In the genomic region with DNA sequence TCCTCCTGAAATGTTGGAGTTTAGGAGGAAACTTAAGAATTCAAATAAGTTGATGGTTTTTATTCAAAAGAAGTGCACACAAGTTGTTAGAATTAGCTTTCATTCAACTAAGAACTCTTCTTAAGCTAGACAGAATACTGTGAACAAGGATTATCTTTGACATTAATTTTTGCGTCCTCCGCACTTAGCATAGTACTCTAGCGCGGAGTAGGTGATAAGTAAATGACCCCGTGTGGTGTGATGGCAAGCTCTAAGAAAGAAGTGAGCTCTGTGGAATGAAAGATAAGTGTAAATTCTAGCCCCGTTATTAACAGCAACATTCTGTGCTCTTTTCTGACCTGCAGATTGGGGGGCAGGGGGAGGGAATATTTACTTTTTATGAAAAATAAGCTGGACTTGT, we compare ENCODE assay signal across 9 cellular contexts. TPM values are rescaled to one million over a fixed set of nuclear protein-coding genes. Genes with fewer than 3 reads are reported as not detected.
DNase-seq lines count a peak whose midpoint lies in the region; ATAC-seq and TF ChIP-seq lines count a peak whose summit lies in the region.
"Had no signal": no experiment of that assay in that cellular context is flagged by ENCODE, and none has a peak within 500 bp of the region (broad histone marks: within the 10 kb centered on the region; RNA-seq: fewer than 3 reads in every experiment).

No MANE protein-coding gene starts in this region.

- peak overlapping the region; percentile 68 for H3K27ac ChIP-seq in OCI-LY3 (ENCODE audit: low read length)

- no peaks in the 10 kb centered on the region for H3K27me3 Mint-ChIP-seq in activated naive CD8-positive, alpha-beta T cell treated with anti-CD3 and anti-CD28 coated beads, Interleukin-2, amount 50 U/mL, for 24 hours

- peaks cover 45% of the 10 kb centered on the region for H3K4me1 Mint-ChIP-seq in activated naive CD8-positive, alpha-beta T cell treated with anti-CD3 and anti-CD28 coated beads, Interleukin-2, amount 50 U/mL, for 24 hours

- no peaks in the 10 kb centered on the region; the same call in 1 of the 2 replicates for H4K20me1 ChIP-seq in OCI-LY3 (ENCODE audit: insufficient read depth, low read length)

- peak overlapping the region; percentile 78 for H3K4me2 ChIP-seq in OCI-LY3 (ENCODE audit: low read length)

- no peak overlapping the region for H3K27ac Mint-ChIP-seq in activated naive CD8-positive, alpha-beta T cell treated with anti-CD3 and anti-CD28 coated beads, Interleukin-2, amount 50 U/mL, for 24 hours

- ATAC-seq in HG02623 (IDR thresholded peaks at IDR 0.05; ENCODE audit: unreplicated experiment) (no peak), HG02642 (IDR thresholded peaks at IDR 0.05; ENCODE audit: poor library complexity, unreplicated experiment) (no peak)
- ATAC-seq in activated naive CD8-positive, alpha-beta T cell treated with anti-CD3 and anti-CD28 coated beads, Interleukin-2, amount 50 U/mL, for 24 hours: no peak

- TF ChIP-seq CTCF in GM12865 (IDR thresholded peaks at IDR 0.05; ENCODE audit: insufficient read depth, low read depth, low read length, missing control alignments) (no peak), OCI-LY3 (IDR thresholded peaks at IDR 0.05; ENCODE audit: low read depth, low read length) (no peak), fibroblast of villous mesenchyme (IDR thresholded peaks at IDR 0.05; ENCODE audit: insufficient read depth, low read depth, low read length) (no peak)

- peaks cover 82% of the 10 kb centered on the region for H3K79me2 ChIP-seq in OCI-LY3 (ENCODE audit: low read length)

- peaks cover 22% of the 10 kb centered on the region for H3K36me3 ChIP-seq in OCI-LY3 (replicated peaks; ENCODE audit: low read depth, low read length)

- H3K27me3 ChIP-seq in OCI-LY3 (ENCODE audit: low read depth, low read length): no peaks in the 10 kb centered on the region

- no peaks in the 10 kb centered on the region for H3K9me3 ChIP-seq in OCI-LY3 (ENCODE audit: insufficient read depth, low read length)

- no peaks in the 10 kb centered on the region for H3K9me3 Mint-ChIP-seq in activated naive CD8-positive, alpha-beta T cell treated with anti-CD3 and anti-CD28 coated beads, Interleukin-2, amount 50 U/mL, for 24 hours

- no peak overlapping the region for H3K4me3 Mint-ChIP-seq in activated naive CD8-positive, alpha-beta T cell treated with anti-CD3 and anti-CD28 coated beads, Interleukin-2, amount 50 U/mL, for 24 hours

- peaks cover 16% of the 10 kb centered on the region for H3K4me1 ChIP-seq in OCI-LY3 (ENCODE audit: low read length)

- no peak overlapping the region for H2AFZ ChIP-seq in OCI-LY3 (ENCODE audit: low read depth, low read length)

- H3K36me3 Mint-ChIP-seq in activated naive CD8-positive, alpha-beta T cell treated with anti-CD3 and anti-CD28 coated beads, Interleukin-2, amount 50 U/mL, for 24 hours (ENCODE audit: low read depth): peaks cover 48% of the 10 kb centered on the region

- H3K4me3 ChIP-seq in GM12865 (ENCODE audit: low read depth, low read length): peak overlapping the region; percentile 68
- H3K4me3 ChIP-seq in OCI-LY3 (ENCODE audit: low read length): peak overlapping the region; percentile 98
- H3K4me3 ChIP-seq in fibroblast of villous mesenchyme (ENCODE audit: low read depth, low read length): peak overlapping the region; percentile 98
- H3K4me3 ChIP-seq in skeletal muscle cell (ENCODE audit: low read depth, low read length): peak overlapping the region; percentile 100

- peak overlapping the region; percentile 95 for H3K9ac ChIP-seq in OCI-LY3 (ENCODE audit: low read length)

- DNase-seq in GM12865 (ENCODE audit: low read depth): no peak
- DNase-seq in fibroblast of villous mesenchyme (ENCODE audit: low read depth): no peak
- no peak for DNase-seq in skeletal muscle cell (ENCODE audit: low read depth)
- DNase-seq in activated naive CD8-positive, alpha-beta T cell treated with anti-CD3 and anti-CD28 coated beads, Interleukin-2, amount 50 U/mL, for 24 hours: no peak
- DNase-seq in T1000 (lab: John Stamatoyannopoulos, UW): no peak
- DNase-seq: cerebellar nuclear complex had no signal

RNA-seq across cellular contexts. Expression of a gene that starts 1.0 kb away (rescaled TPM):
- 38.7 and 88.9 TPM in 2 replicates for total RNA-seq in fibroblast of villous mesenchyme

RNA-seq across cellular contexts. Expression of a gene that starts 1.2 kb away (rescaled TPM):
- 52.5 and 68.7 TPM in 2 replicates for total RNA-seq in fibroblast of villous mesenchyme

RNA-seq across cellular contexts. Expression of a gene that starts 12.8 kb away (rescaled TPM):
- total RNA-seq in fibroblast of villous mesenchyme: 22.2 and 44.5 TPM in 2 replicates
